2 cellular contexts compared by ENCODE assay signal in genomic region chr13:110254751-110255553, GRCh38.
TF ChIP-seq lines count a peak whose summit lies in the region.

No MANE protein-coding gene starts in this region.

TF ChIP-seq in liver, 16 proteins besides CTCF, POLR2A, EP300 and RAD21:
- no peak for TF ChIP-seq JUND (IDR thresholded peaks at IDR 0.05)
- no peak for TF ChIP-seq SP1 (IDR thresholded peaks at IDR 0.05)
- no peak for TF ChIP-seq NR2F2 (IDR thresholded peaks at IDR 0.05)
- TF ChIP-seq HNF4A (conservative IDR thresholded peaks at IDR 0.05): no peak
- TF ChIP-seq TAF1 (conservative IDR thresholded peaks at IDR 0.05): no peak
- TF ChIP-seq REST (IDR thresholded peaks at IDR 0.05): no peak
- no peak for TF ChIP-seq EGR1 (IDR thresholded peaks at IDR 0.05; ENCODE audit: low read depth in 2 of 2)
- no peak for TF ChIP-seq HNF4G (IDR thresholded peaks at IDR 0.05)

TF ChIP-seq in HepG2, 621 proteins besides CTCF, POLR2A, EP300 and RAD21:
- TF ChIP-seq ZSCAN22 (CRISPR knock-in tag; IDR thresholded peaks at IDR 0.05) (no peak), ZNF3 (CRISPR knock-in tag; IDR thresholded peaks at IDR 0.05) (no peak), MIER2 (CRISPR knock-in tag; IDR thresholded peaks at IDR 0.05) (no peak), MEF2D (CRISPR knock-in tag; IDR thresholded peaks at IDR 0.05) (no peak), ZNF24 (IDR thresholded peaks at IDR 0.05) (no peak)
